ENCODE assay signal across 28 cellular contexts in genomic region chr7:66737667-66738066, GRCh38. TPM values are rescaled to one million over a fixed set of nuclear protein-coding genes. Genes with fewer than 3 reads are reported as not detected.
DNase-seq lines count a peak whose midpoint lies in the region; ATAC-seq, FAIRE-seq and TF ChIP-seq lines count a peak whose summit lies in the region.
"Had no signal": no experiment of that assay in that cellular context is flagged by ENCODE, and none has a peak within 500 bp of the region (broad histone marks: within the 10 kb centered on the region; RNA-seq: fewer than 3 reads in every experiment).

No MANE protein-coding gene starts in this region.

- CTCF ChIA-PET in RWPE1 (lab: Yijun Ruan, JAX): no interaction called here

- H3K27ac ChIP-seq in RWPE1: peak overlapping the region; percentile 92
- peak overlapping the region; percentile 46 for H3K27ac ChIP-seq in layer of hippocampus (ENCODE audit: low read depth, low read length)
- H3K27ac ChIP-seq in kidney (ENCODE audit: low read depth in 2 of 2, low read length in 2 of 2): no peak overlapping the region
- H3K27ac ChIP-seq: A549, brain microvascular endothelial cell, esophagus squamous epithelium, gastrocnemius medialis, KMS-11, lower lobe of right lung, pancreas had no signal

- H3K4me3 ChIP-seq in kidney (ENCODE audit: low read length in 2 of 2): no peak overlapping the region
- H3K4me3 ChIP-seq: A549, esophagus squamous epithelium, gastrocnemius medialis, lower lobe of right lung, pancreas had no signal

- TF ChIP-seq CTCF in natural killer cell (IDR thresholded peaks at IDR 0.05) (no peak), RWPE1 (conservative IDR thresholded peaks at IDR 0.05; ENCODE audit: low read depth) (no peak), kidney (IDR thresholded peaks at IDR 0.05; ENCODE audit: borderline replicate concordance, extremely low read depth, insufficient read depth) (no peak)

- peak overlapping the region; percentile 36 to 76 for H3K27ac Mint-ChIP-seq in natural killer cell
- peak overlapping the region in 1 of 2 donors; percentile 53 for H3K27ac Mint-ChIP-seq in natural killer cell treated with Interleukin-12 subunit alpha and Interleukin-12 subunit beta and Interleukin-15 and Interleukin-18, amount 100 ng/mL, for 72 hours
- H3K27ac Mint-ChIP-seq: activated CD4-positive, alpha-beta T cell treated with anti-CD3 and anti-CD28 coated beads for 36 hours; activated CD8-positive, alpha-beta memory T cell treated with anti-CD3 and anti-CD28 coated beads, Interleukin-2, amount 10 ng/mL, durations not matched to agents 7 days and 5 days; activated T-helper 2 cell treated with anti-CD3 and anti-CD28 coated beads, Interferon-gamma antibody, Interleukin-2, Interleukin-4, amounts not matched to agents 10 μg/mL and 5 μg/mL and 100 μg/mL, durations not matched to agents 14 hours and 24 hours and 36 hours had no signal

- H3K27me3 ChIP-seq in layer of hippocampus (ENCODE audit: control insufficient read depth, insufficient read depth, low read length): no peaks in the 10 kb centered on the region
- H3K27me3 ChIP-seq: BE2C, brain microvascular endothelial cell, esophagus squamous epithelium, gastrocnemius medialis, pancreas had no signal

- H3K4me3 Mint-ChIP-seq in natural killer cell: no peak overlapping the region
- H3K4me3 Mint-ChIP-seq in natural killer cell treated with Interleukin-12 subunit alpha and Interleukin-12 subunit beta and Interleukin-15 and Interleukin-18, amount 100 ng/mL, for 72 hours: no peak overlapping the region
- H3K4me3 Mint-ChIP-seq: activated CD4-positive, alpha-beta T cell treated with anti-CD3 and anti-CD28 coated beads for 36 hours; activated CD8-positive, alpha-beta memory T cell treated with anti-CD3 and anti-CD28 coated beads, Interleukin-2, amount 10 ng/mL, durations not matched to agents 7 days and 5 days had no signal

- no peaks in the 10 kb centered on the region for H3K9me3 Mint-ChIP-seq in natural killer cell
- peaks cover 4% of the 10 kb centered on the region for H3K9me3 Mint-ChIP-seq in natural killer cell treated with Interleukin-12 subunit alpha and Interleukin-12 subunit beta and Interleukin-15 and Interleukin-18, amount 100 ng/mL, for 72 hours

- H3K36me3 Mint-ChIP-seq in natural killer cell: no peaks in the 10 kb centered on the region
- peaks cover 13% of the 10 kb centered on the region for H3K36me3 Mint-ChIP-seq in natural killer cell treated with Interleukin-12 subunit alpha and Interleukin-12 subunit beta and Interleukin-15 and Interleukin-18, amount 100 ng/mL, for 72 hours

- intact Hi-C loops in natural killer cell (cut with micrococcal nuclease) (no loop called here), kidney (cut with DNase I) (no loop called here)

- H3K4me1 ChIP-seq in kidney (ENCODE audit: control insufficient read depth in 1 of 2, insufficient read depth in 1 of 2, low read depth in 1 of 2, low read length in 2 of 2): peaks cover 0 to 4% of the 10 kb centered on the region in 2 donors
- H3K4me1 ChIP-seq: BE2C had no signal

- H3K9me3 ChIP-seq in kidney (ENCODE audit: control insufficient read depth in 1 of 2, low read length in 2 of 2): peaks cover 0 to 12% of the 10 kb centered on the region in 2 donors
- H3K9me3 ChIP-seq: BE2C, gastrocnemius medialis, pancreas had no signal

- H3K4me1 Mint-ChIP-seq in natural killer cell: peaks cover 42 to 51% of the 10 kb centered on the region in 2 donors
- H3K4me1 Mint-ChIP-seq in natural killer cell treated with Interleukin-12 subunit alpha and Interleukin-12 subunit beta and Interleukin-15 and Interleukin-18, amount 100 ng/mL, for 72 hours (ENCODE audit: low read depth in 2 of 2): peaks cover 11 to 24% of the 10 kb centered on the region in 2 donors

- no peak for FAIRE-seq in kidney (lab: Jason Lieb, UNC)
- FAIRE-seq: A549, colon, keratinocyte, pancreas had no signal

- ATAC-seq in natural killer cell (no peak), GM21576 (IDR thresholded peaks at IDR 0.05; ENCODE audit: unreplicated experiment) (no peak)
- ATAC-seq in natural killer cell treated with Interleukin-12 subunit alpha and Interleukin-12 subunit beta and Interleukin-15 and Interleukin-18, amount 100 ng/mL, for 72 hours: no peak
- ATAC-seq: A549; activated CD4-positive, alpha-beta T cell treated with anti-CD3 and anti-CD28 coated beads for 36 hours; activated CD8-positive, alpha-beta memory T cell treated with anti-CD3 and anti-CD28 coated beads, Interleukin-2, amount 10 ng/mL, durations not matched to agents 7 days and 5 days; gastrocnemius medialis; lower lobe of right lung; pancreas; sciatic nerve had no signal

- H3K36me3 ChIP-seq in kidney (ENCODE audit: control insufficient read depth in 1 of 2, insufficient read depth in 2 of 2, low read length in 2 of 2): peaks cover 0 to 2% of the 10 kb centered on the region in 2 donors
- H3K36me3 ChIP-seq: BE2C, pancreas had no signal

- H3K27me3 Mint-ChIP-seq in natural killer cell (ENCODE audit: low read depth in 2 of 2): no peaks in the 10 kb centered on the region
- H3K27me3 Mint-ChIP-seq in natural killer cell treated with Interleukin-12 subunit alpha and Interleukin-12 subunit beta and Interleukin-15 and Interleukin-18, amount 100 ng/mL, for 72 hours: no peaks in the 10 kb centered on the region
- H3K27me3 Mint-ChIP-seq: activated CD4-positive, alpha-beta T cell treated with anti-CD3 and anti-CD28 coated beads for 36 hours; activated CD8-positive, alpha-beta memory T cell treated with anti-CD3 and anti-CD28 coated beads, Interleukin-2, amount 10 ng/mL, durations not matched to agents 7 days and 5 days had no signal

- no peak overlapping the region for H3K9ac ChIP-seq in kidney (ENCODE audit: low read length in 2 of 2)
- H3K9ac ChIP-seq: KMS-11 had no signal

- no peak for DNase-seq in natural killer cell
- no peak for DNase-seq in natural killer cell treated with Interleukin-12 subunit alpha and Interleukin-12 subunit beta and Interleukin-15 and Interleukin-18, amount 100 ng/mL, for 72 hours (ENCODE audit: low spot score)
- no peak for DNase-seq in RWPE1 (ENCODE audit: low spot score)
- DNase-seq in cortex of kidney (lab: John Stamatoyannopoulos, UW): no peak
- DNase-seq in kidney: no peak
- no peak for DNase-seq in DMS153 (lab: John Stamatoyannopoulos, UW)
- DNase-seq: activated CD4-positive, alpha-beta T cell treated with anti-CD3 and anti-CD28 coated beads for 36 hours; activated CD8-positive, alpha-beta memory T cell treated with anti-CD3 and anti-CD28 coated beads, Interleukin-2, amount 10 ng/mL, durations not matched to agents 7 days and 5 days; BE2C; brain microvascular endothelial cell; Caco-2; EL; esophagus squamous epithelium; gastrocnemius medialis; lower lobe of right lung; NCI-H1694 treated with DMSO at 0.1 percent for 48 hours; NCI-H748 treated with DMSO at 0.1 percent for 48 hours; pancreas; SHP77; T-helper 1 cell had no signal

- POLR2A ChIA-PET in RWPE1 (lab: Yijun Ruan, JAX; ENCODE audit: low non-redundant PET): no interaction called here

RNA-seq across cellular contexts. Expression of gene RABGEF1, which starts 2.9 kb away (rescaled TPM):
- total RNA-seq in natural killer cell (10 to 100 TPM; 26.1 to 38.1 (median 31.7) TPM), kidney (26.8 TPM)
- 10 to 100 TPM; 33.2 to 44.8 TPM for total RNA-seq in natural killer cell treated with Interleukin-12 subunit alpha and Interleukin-12 subunit beta and Interleukin-15 and Interleukin-18, amount 100 ng/mL, for 72 hours
- 12.8 TPM for polyA plus RNA-seq in kidney (ENCODE audit: insufficient read depth, low read depth, low replicate concordance)

Comparison
In these comparisons a context has a peak if more than half of its experiments do, and no peak if none do; other contexts are left out.
1. H3K27ac ChIP-seq: peak in RWPE1 (single experiment) and layer of hippocampus (single experiment); none in kidney (0 of 2).